Comparison of ENCODE assay signal across 20 cellular contexts in the genomic region with DNA sequence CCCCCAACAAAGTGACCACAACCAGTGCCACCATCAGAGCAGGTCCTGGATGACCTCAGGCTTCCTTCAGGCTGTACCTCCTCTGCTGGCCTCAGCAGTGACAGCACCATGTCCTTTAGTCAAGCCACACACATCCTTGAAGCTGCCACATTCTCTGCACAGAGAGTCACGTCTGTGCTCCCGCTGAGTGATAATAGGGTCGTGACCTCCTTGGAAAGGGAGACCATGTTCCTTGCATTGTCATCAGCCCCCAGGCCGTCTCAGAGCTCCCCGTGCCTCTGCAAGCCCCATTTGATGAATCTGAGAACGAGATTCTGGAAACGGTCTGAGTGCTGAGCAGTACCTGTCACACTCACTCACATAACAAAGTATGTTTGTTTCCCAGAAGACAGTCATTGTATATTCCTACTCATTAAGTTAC.
A peak's percentile ranks its signal among the peaks of the same experiment; 100 is the strongest.
DNase-seq lines count a peak whose midpoint lies in the region; ATAC-seq and TF ChIP-seq lines count a peak whose summit lies in the region.
"Had no signal": no experiment of that assay in that cellular context is flagged by ENCODE, and none has a peak within 500 bp of the region (broad histone marks: within the 10 kb centered on the region; RNA-seq: fewer than 3 reads in every experiment).

No MANE protein-coding gene starts in this region.

- no peak for TF ChIP-seq EP300 in neural cell (conservative IDR thresholded peaks at IDR 0.05; ENCODE audit: poor library complexity, severe bottlenecking)

- no peak for TF ChIP-seq CTCF in neural cell (IDR thresholded peaks at IDR 0.05; ENCODE audit: poor library complexity, severe bottlenecking)

- ATAC-seq in GM19351 (IDR thresholded peaks at IDR 0.05; ENCODE audit: unreplicated experiment) = no peak
- ATAC-seq: activated CD4-positive, CD25-positive, alpha-beta regulatory T cell treated with anti-CD3 and anti-CD28 coated beads, Interleukin-2, amount 50 U/mL, for 24 hours; naive thymus-derived CD4-positive, alpha-beta T cell; Right ventricle myocardium inferior had no signal

- H3K27ac ChIP-seq in ectodermal cell (ENCODE audit: insufficient read depth, low read depth, low read length, poor library complexity, severe bottlenecking) (peak overlapping the region; percentile 51), neural cell (ENCODE audit: low read length) (peak overlapping the region; percentile 49)
- H3K27ac ChIP-seq: adrenal gland, uterus had no signal

- no peaks in the 10 kb centered on the region for H3K9me3 ChIP-seq in ectodermal cell (ENCODE audit: control insufficient read depth, low read length)
- no peaks in the 10 kb centered on the region for H3K9me3 ChIP-seq in neural cell (ENCODE audit: low read length)
- H3K9me3 ChIP-seq: adrenal gland, uterus had no signal

- peaks cover 3% of the 10 kb centered on the region for H3K27me3 ChIP-seq in ectodermal cell (ENCODE audit: control insufficient read depth, insufficient read depth, low read length, poor library complexity, severe bottlenecking)
- H3K27me3 ChIP-seq in neural cell (ENCODE audit: insufficient read depth, low read depth, low read length) = no peaks in the 10 kb centered on the region
- H3K27me3 ChIP-seq: adrenal gland, uterus had no signal

- H3K4me3 ChIP-seq in ectodermal cell (ENCODE audit: insufficient read depth, low read depth, low read length) = no peak overlapping the region
- peak overlapping the region; percentile 45 for H3K4me3 ChIP-seq in neural cell (ENCODE audit: low read length)
- H3K4me3 ChIP-seq: adrenal gland, uterus had no signal

- peak overlapping the region; percentile 41 for H3K9ac ChIP-seq in neural cell (ENCODE audit: low read length)

- 14% methylated on average over 7 of the region's 7 CpGs for WGBS in ectodermal cell, 2 experiments

- no peak overlapping the region for H2AFZ ChIP-seq in neural cell (ENCODE audit: low read depth, low read length)

- H4K20me1 ChIP-seq in neural cell (ENCODE audit: insufficient read depth) = no peaks in the 10 kb centered on the region

- H3K4me2 ChIP-seq in neural cell (ENCODE audit: low read length) = peak overlapping the region; percentile 17

- peaks cover 27% of the 10 kb centered on the region for H3K4me1 ChIP-seq in ectodermal cell (ENCODE audit: control insufficient read depth, insufficient read depth, low read length)
- H3K4me1 ChIP-seq: adrenal gland, uterus had no signal

- peaks cover 4% of the 10 kb centered on the region for H3F3A ChIP-seq in neural cell (ENCODE audit: insufficient read depth, low read length, poor library complexity, severe bottlenecking)

- H3K36me3 ChIP-seq in ectodermal cell (ENCODE audit: control insufficient read depth, insufficient read depth, low read length) = no peaks in the 10 kb centered on the region
- H3K36me3 ChIP-seq in neural cell (ENCODE audit: insufficient read depth, low read length) = no peaks in the 10 kb centered on the region
- H3K36me3 ChIP-seq: adrenal gland, uterus had no signal

- H3K9me2 ChIP-seq in neural cell (ENCODE audit: insufficient read depth, low read length) = no peaks in the 10 kb centered on the region

- intact Hi-C loops in head of caudate nucleus (cut with DNase I) = no loop called here

- DNase-seq in Daoy (ENCODE audit: low read depth) (peak; percentile 25), NCI-H69 (lab: John Stamatoyannopoulos, UW) (peak; percentile 99), head of caudate nucleus (no peak), COR-L47 (lab: John Stamatoyannopoulos, UW) (no peak)
- DNase-seq in activated CD4-positive, alpha-beta T cell treated with anti-CD3 and anti-CD28 coated beads for 1 hour = no peak
- DNase-seq: ACHN; adrenal gland; CD4-positive, alpha-beta memory T cell; cerebellar nuclear complex; DMS79; Kasumi-1; naive thymus-derived CD4-positive, alpha-beta T cell; NCI-H446; T-helper 2 cell had no signal

- no peak for TF ChIP-seq RAD21 in neural cell (conservative IDR thresholded peaks at IDR 0.05)

- H3K79me2 ChIP-seq in neural cell (replicated peaks; ENCODE audit: insufficient read depth, low read length) = no peaks in the 10 kb centered on the region

TF ChIP-seq in neural cell, 6 proteins besides CTCF, POLR2A, EP300 and RAD21:
- TF ChIP-seq SMC3 (conservative IDR thresholded peaks at IDR 0.05; ENCODE audit: poor library complexity) (no peak), TAF1 (IDR thresholded peaks at IDR 0.05; ENCODE audit: low read depth) (no peak), EZH2 (IDR thresholded peaks at IDR 0.05; ENCODE audit: borderline replicate concordance, insufficient read depth, low read length, poor library complexity, severe bottlenecking) (no peak), MXI1 (conservative IDR thresholded peaks at IDR 0.05; ENCODE audit: poor library complexity, severe bottlenecking) (no peak), POLR2AphosphoS5 (IDR thresholded peaks at IDR 0.05) (no peak)
- TF ChIP-seq, protein P1, sequence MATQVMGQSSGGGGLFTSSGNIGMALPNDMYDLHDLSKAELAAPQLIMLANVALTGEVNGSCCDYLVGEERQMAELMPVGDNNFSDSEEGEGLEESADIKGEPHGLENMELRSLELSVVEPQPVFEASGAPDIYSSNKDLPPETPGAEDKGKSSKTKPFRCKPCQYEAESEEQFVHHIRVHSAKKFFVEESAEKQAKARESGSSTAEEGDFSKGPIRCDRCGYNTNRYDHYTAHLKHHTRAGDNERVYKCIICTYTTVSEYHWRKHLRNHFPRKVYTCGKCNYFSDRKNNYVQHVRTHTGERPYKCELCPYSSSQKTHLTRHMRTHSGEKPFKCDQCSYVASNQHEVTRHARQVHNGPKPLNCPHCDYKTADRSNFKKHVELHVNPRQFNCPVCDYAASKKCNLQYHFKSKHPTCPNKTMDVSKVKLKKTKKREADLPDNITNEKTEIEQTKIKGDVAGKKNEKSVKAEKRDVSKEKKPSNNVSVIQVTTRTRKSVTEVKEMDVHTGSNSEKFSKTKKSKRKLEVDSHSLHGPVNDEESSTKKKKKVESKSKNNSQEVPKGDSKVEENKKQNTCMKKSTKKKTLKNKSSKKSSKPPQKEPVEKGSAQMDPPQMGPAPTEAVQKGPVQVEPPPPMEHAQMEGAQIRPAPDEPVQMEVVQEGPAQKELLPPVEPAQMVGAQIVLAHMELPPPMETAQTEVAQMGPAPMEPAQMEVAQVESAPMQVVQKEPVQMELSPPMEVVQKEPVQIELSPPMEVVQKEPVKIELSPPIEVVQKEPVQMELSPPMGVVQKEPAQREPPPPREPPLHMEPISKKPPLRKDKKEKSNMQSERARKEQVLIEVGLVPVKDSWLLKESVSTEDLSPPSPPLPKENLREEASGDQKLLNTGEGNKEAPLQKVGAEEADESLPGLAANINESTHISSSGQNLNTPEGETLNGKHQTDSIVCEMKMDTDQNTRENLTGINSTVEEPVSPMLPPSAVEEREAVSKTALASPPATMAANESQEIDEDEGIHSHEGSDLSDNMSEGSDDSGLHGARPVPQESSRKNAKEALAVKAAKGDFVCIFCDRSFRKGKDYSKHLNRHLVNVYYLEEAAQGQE (IDR thresholded peaks at IDR 0.05; ENCODE audit: borderline replicate concordance) = no peak

Comparison
In these comparisons a context has a peak if more than half of its experiments do, and no peak if none do; other contexts are left out.
1. DNase-seq: peak in Daoy (single experiment) and NCI-H69 (single experiment); none in head of caudate nucleus (0 of 42), COR-L47 (single experiment) and activated CD4-positive, alpha-beta T cell treated with anti-CD3 and anti-CD28 coated beads for 1 hour (single experiment).